ENCODE assay signal across 11 cellular contexts in genomic region chr17:48429156-48429555, GRCh38. TPM values are rescaled to one million over a fixed set of nuclear protein-coding genes. Genes with fewer than 3 reads are reported as not detected.
DNase-seq lines count a peak whose midpoint lies in the region; ATAC-seq and TF ChIP-seq lines count a peak whose summit lies in the region.
"Had no signal": no experiment of that assay in that cellular context is flagged by ENCODE, and none has a peak within 500 bp of the region (broad histone marks: within the 10 kb centered on the region; RNA-seq: fewer than 3 reads in every experiment).

No MANE protein-coding gene starts in this region.

- DNase-seq in stimulated activated CD4-positive, alpha-beta T cell treated with anti-CD3 and anti-CD28 coated beads, Interleukin-1b, Interleukin-23, amount 100 ng/mL, for 48 hours: peak; percentile 23
- no peak for DNase-seq in stimulated activated CD4-positive, alpha-beta T cell treated with anti-CD3 and anti-CD28 coated beads, Interleukin-2, amount 100 ng/mL, for 48 hours
- DNase-seq in activated CD8-positive, alpha-beta T cell treated with anti-CD3 and anti-CD28 coated beads, Interleukin-2, amount 10 ng/mL, durations not matched to agents 7 days and 5 days: peak; percentile 69
- DNase-seq in lower lobe of right lung (no peak), upper lobe of right lung (no peak), NCI-H1436 (lab: John Stamatoyannopoulos, UW) (no peak)
- DNase-seq: activated CD4-positive, CD25-positive, alpha-beta regulatory T cell treated with anti-CD3 and anti-CD28 coated beads, Interleukin-2, amount 50 U/mL, for 72 hours; Kasumi-1 had no signal

- intact Hi-C loops in lower lobe of right lung (cut with DNase I) (no loop called here), upper lobe of right lung (cut with DNase I) (no loop called here)

- H3K36me3 ChIP-seq in lower lobe of right lung (no peaks in the 10 kb centered on the region), upper lobe of right lung (no peaks in the 10 kb centered on the region)

- H3K4me3 Mint-ChIP-seq in activated CD8-positive, alpha-beta T cell treated with anti-CD3 and anti-CD28 coated beads, Interleukin-2, amount 10 ng/mL, durations not matched to agents 7 days and 5 days: peak overlapping the region; percentile 93

- H3K9me3 ChIP-seq in lower lobe of right lung (no peaks in the 10 kb centered on the region), upper lobe of right lung (no peaks in the 10 kb centered on the region)

- H3K27me3 Mint-ChIP-seq in activated CD8-positive, alpha-beta T cell treated with anti-CD3 and anti-CD28 coated beads, Interleukin-2, amount 10 ng/mL, durations not matched to agents 7 days and 5 days (ENCODE audit: low read depth): no peaks in the 10 kb centered on the region

- H3K36me3 Mint-ChIP-seq in activated CD8-positive, alpha-beta T cell treated with anti-CD3 and anti-CD28 coated beads, Interleukin-2, amount 10 ng/mL, durations not matched to agents 7 days and 5 days (ENCODE audit: low read depth): peaks cover 53% of the 10 kb centered on the region

- H3K4me1 ChIP-seq in lower lobe of right lung (no peaks in the 10 kb centered on the region), upper lobe of right lung (no peaks in the 10 kb centered on the region)

- H3K27ac Mint-ChIP-seq in activated CD8-positive, alpha-beta T cell treated with anti-CD3 and anti-CD28 coated beads, Interleukin-2, amount 10 ng/mL, durations not matched to agents 7 days and 5 days: peak overlapping the region; percentile 97

- CTCF ChIA-PET in activated CD8-positive, alpha-beta T cell treated with anti-CD3 and anti-CD28 coated beads, Interleukin-2, amount 10 ng/mL, durations not matched to agents 7 days and 5 days (lab: Charles Lee): interaction anchor here (1.4 to 1.7 kb wide), 7 partner anchors 11 to 164 kb away, joined by 3 to 36 read pairs (median 7); partner anchors contain the start of gene HOXB5

- H3K9me3 Mint-ChIP-seq in activated CD8-positive, alpha-beta T cell treated with anti-CD3 and anti-CD28 coated beads, Interleukin-2, amount 10 ng/mL, durations not matched to agents 7 days and 5 days (ENCODE audit: insufficient read depth): peaks cover 3% of the 10 kb centered on the region

- H3K27ac ChIP-seq in lower lobe of right lung (peak overlapping the region; percentile 56), upper lobe of right lung (peak overlapping the region; percentile 63)
- H3K27ac ChIP-seq: C4-2B had no signal

- TF ChIP-seq CTCF in lower lobe of right lung (IDR thresholded peaks at IDR 0.05) (no peak), upper lobe of right lung (IDR thresholded peaks at IDR 0.05) (no peak)

- peak; percentile 57 for ATAC-seq in activated CD8-positive, alpha-beta T cell treated with anti-CD3 and anti-CD28 coated beads, Interleukin-2, amount 10 ng/mL, durations not matched to agents 7 days and 5 days
- ATAC-seq in lower lobe of right lung (no peak), upper lobe of right lung (no peak), GM19395 (IDR thresholded peaks at IDR 0.05; ENCODE audit: unreplicated experiment) (no peak), HG02798 (IDR thresholded peaks at IDR 0.05; ENCODE audit: poor library complexity, unreplicated experiment) (no peak)

- POLR2A ChIA-PET in activated CD8-positive, alpha-beta T cell treated with anti-CD3 and anti-CD28 coated beads, Interleukin-2, amount 10 ng/mL, durations not matched to agents 7 days and 5 days (lab: Charles Lee): interaction anchor here (1.7 to 2.7 kb wide), 3 partner anchors 11 to 25 kb away, joined by 5 to 28 read pairs (median 15); no protein-coding TSS in a partner anchor

- H3K4me3 ChIP-seq in lower lobe of right lung (peak overlapping the region; percentile 46), upper lobe of right lung (peak overlapping the region; percentile 39)

- H3K4me1 Mint-ChIP-seq in activated CD8-positive, alpha-beta T cell treated with anti-CD3 and anti-CD28 coated beads, Interleukin-2, amount 10 ng/mL, durations not matched to agents 7 days and 5 days (ENCODE audit: low read depth): peaks cover 77% of the 10 kb centered on the region

- H3K27me3 ChIP-seq in lower lobe of right lung (ENCODE audit: low read depth) (peaks cover 42% of the 10 kb centered on the region), upper lobe of right lung (peaks cover 42% of the 10 kb centered on the region)

RNA-seq across cellular contexts. Expression of gene SKAP1, which starts 0.9 kb away (rescaled TPM):
- 10 to 100 TPM; 93.8 to 94.1 TPM for total RNA-seq in activated CD8-positive, alpha-beta T cell treated with anti-CD3 and anti-CD28 coated beads, Interleukin-2, amount 10 ng/mL, durations not matched to agents 7 days and 5 days
- total RNA-seq in lower lobe of right lung (6.4 TPM), upper lobe of right lung (5.1 TPM)

Comparison
In these comparisons a context has a peak if more than half of its experiments do, and no peak if none do; other contexts are left out.
1. DNase-seq: peak in stimulated activated CD4-positive, alpha-beta T cell treated with anti-CD3 and anti-CD28 coated beads, Interleukin-1b, Interleukin-23, amount 100 ng/mL, for 48 hours (single experiment) and activated CD8-positive, alpha-beta T cell treated with anti-CD3 and anti-CD28 coated beads, Interleukin-2, amount 10 ng/mL, durations not matched to agents 7 days and 5 days (single experiment); none in stimulated activated CD4-positive, alpha-beta T cell treated with anti-CD3 and anti-CD28 coated beads, Interleukin-2, amount 100 ng/mL, for 48 hours (0 of 2), lower lobe of right lung (single experiment), upper lobe of right lung (single experiment) and NCI-H1436 (single experiment).
2. RNA of gene SKAP1, which starts 0.9 kb away (total RNA-seq): 93.8 to 94.1 TPM in activated CD8-positive, alpha-beta T cell treated with anti-CD3 and anti-CD28 coated beads, Interleukin-2, amount 10 ng/mL, durations not matched to agents 7 days and 5 days; 6.4 TPM in lower lobe of right lung (single experiment) and 5.1 TPM in upper lobe of right lung (single experiment); every median in the first group is over 10 times any median in the second.